Comparison of ENCODE assay signal across 18 cellular contexts in genomic region chrX:17703201-17703600, GRCh38.
"Had no signal": no experiment of that assay in that cellular context is flagged by ENCODE, and none has a peak within 500 bp of the region (broad histone marks: within the 10 kb centered on the region; RNA-seq: fewer than 3 reads in every experiment).

No MANE protein-coding gene starts in this region.

- H3K27me3 ChIP-seq: ascending aorta, upper lobe of left lung had no signal

- H3K4me3 ChIP-seq: ascending aorta, thoracic aorta, upper lobe of left lung had no signal

- H3K27ac ChIP-seq: ascending aorta, thoracic aorta, upper lobe of left lung had no signal

- H3K36me3 ChIP-seq: ascending aorta, thoracic aorta, upper lobe of left lung had no signal

- FAIRE-seq: endometrium, islet of Langerhans had no signal

- DNase-seq: activated CD4-positive, alpha-beta T cell treated with anti-CD3 and anti-CD28 coated beads for 1 hour; activated CD8-positive, alpha-beta memory T cell treated with anti-CD3 and anti-CD28 coated beads for 24 hours; activated CD8-positive, alpha-beta memory T cell treated with anti-CD3 and anti-CD28 coated beads, Interleukin-2, amount 50 U/mL, for 48 hours; activated effector memory CD4-positive, alpha-beta T cell treated with Interleukin-2 at 50 U/mL for 16 hours; activated naive CD4-positive, alpha-beta T cell treated with anti-CD3 and anti-CD28 coated beads, Interleukin-2, amount 10 ng/mL, durations not matched to agents 7 days and 5 days; activated T-cell treated with anti-CD3 and anti-CD28 coated beads, Interleukin-2, amount 50 U/mL, for 48 hours; cortex of kidney; occipital lobe; posterior cingulate gyrus; retina; stimulated activated naive B cell treated with anti-CD40 and anti-IgM and Interleukin-4, amounts not matched to agents 10 μg/mL and 1 μg/mL and 100 μg/mL, for 72 hours; upper lobe of left lung had no signal

- H3K9me3 ChIP-seq: ascending aorta, thoracic aorta, upper lobe of left lung had no signal

- H3K4me1 ChIP-seq: ascending aorta, upper lobe of left lung had no signal

- ATAC-seq: esophagus mucosa; left lobe of liver; stimulated activated naive B cell treated with anti-CD40 and anti-IgM and Interleukin-4, amounts not matched to agents 10 μg/mL and 1 μg/mL and 100 μg/mL, for 72 hours had no signal
